Comparison of ENCODE assay signal across 34 cellular contexts in the genomic region with DNA sequence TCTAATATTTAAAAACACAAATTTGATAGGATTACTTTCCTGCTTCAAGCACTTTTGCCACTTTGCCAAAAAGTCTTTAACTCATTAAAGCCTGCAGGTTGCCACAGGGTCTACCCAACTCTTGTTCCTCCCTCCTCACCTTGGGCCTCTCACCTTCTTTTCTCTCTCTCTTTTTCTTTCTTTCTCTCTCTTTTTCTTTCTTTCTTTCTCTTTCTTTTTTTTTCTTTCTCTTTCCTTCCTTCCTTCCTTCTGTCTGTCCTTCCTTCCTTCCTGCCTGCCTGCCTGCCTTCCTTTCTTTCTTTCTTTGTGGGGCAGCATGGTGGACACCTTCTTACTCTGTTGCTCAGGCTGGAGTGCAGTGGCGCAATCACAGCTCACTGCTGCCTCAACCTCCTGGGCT. TPM values are rescaled to one million over a fixed set of nuclear protein-coding genes. Genes with fewer than 3 reads are reported as not detected.
"Had no signal": no experiment of that assay in that cellular context is flagged by ENCODE, and none has a peak within 500 bp of the region (broad histone marks: within the 10 kb centered on the region; RNA-seq: fewer than 3 reads in every experiment).

No MANE protein-coding gene starts in this region.

- DNase-seq: activated B cell treated with CpG ODN at 0.5 μM for 24 hours; activated CD4-positive, alpha-beta T cell treated with anti-CD3 and anti-CD28 coated beads for 48 hours; activated CD4-positive, alpha-beta T cell treated with anti-CD3 and anti-CD28 coated beads, Interleukin-2, amount 50 U/mL, for 1 hour; activated CD4-positive, alpha-beta T cell treated with anti-CD3 and anti-CD28 coated beads, Interleukin-2, amount 50 U/mL, for 48 hours; activated CD8-positive, alpha-beta memory T cell treated with anti-CD3 and anti-CD28 coated beads for 24 hours; activated CD8-positive, alpha-beta T cell treated with anti-CD3 and anti-CD28 coated beads for 36 hours; activated effector memory CD4-positive, alpha-beta T cell treated with anti-CD3 and anti-CD28 coated beads, Interleukin-2, amount 50 U/mL, for 16 hours; activated naive CD4-positive, alpha-beta T cell treated with anti-CD3 and anti-CD28 coated beads for 36 hours; activated naive CD8-positive, alpha-beta T cell treated with anti-CD3 and anti-CD28 coated beads for 36 hours; activated naive CD8-positive, alpha-beta T cell treated with anti-CD3 and anti-CD28 coated beads, Interleukin-2, amount 50 U/mL, for 24 hours; activated T-cell treated with anti-CD3 and anti-CD28 coated beads, Interleukin-2, amount 50 U/mL, for 4 hours; adrenal gland; amygdala; aorta; central memory CD4-positive, alpha-beta T cell; cerebellar nuclear complex; colonic mucosa; dorsolateral prefrontal cortex; effector memory CD8-positive, alpha-beta T cell; esophagus squamous epithelium; foreskin melanocyte; heart right ventricle; T-helper 17 cell; T1000; WERI-Rb-1 had no signal

- H3K27me3 ChIP-seq: adrenal gland, breast epithelium, cardiac muscle cell, colonic mucosa, esophagus squamous epithelium, gastroesophageal sphincter, heart right ventricle, hepatocyte had no signal

- FAIRE-seq: endometrium, endothelial cell of umbilical vein had no signal

- H3K9me3 ChIP-seq: adrenal gland, breast epithelium, colonic mucosa, esophagus squamous epithelium, gastroesophageal sphincter, heart right ventricle had no signal

- H3K4me2 ChIP-seq: hepatocyte had no signal

- ATAC-seq: activated CD4-positive, CD25-positive, alpha-beta regulatory T cell treated with anti-CD3 and anti-CD28 coated beads, Interleukin-2, amount 50 U/mL, for 24 hours; activated CD8-positive, alpha-beta T cell treated with anti-CD3 and anti-CD28 coated beads for 36 hours; activated naive CD8-positive, alpha-beta T cell treated with anti-CD3 and anti-CD28 coated beads, Interleukin-2, amount 50 U/mL, for 24 hours; activated T-cell treated with anti-CD3 and anti-CD28 coated beads, Interleukin-2, amount 50 U/mL, for 4 hours; effector memory CD8-positive, alpha-beta T cell; gastroesophageal sphincter; heart right ventricle; T-helper 17 cell had no signal

- H3K4me1 ChIP-seq: adrenal gland, breast epithelium, colonic mucosa, esophagus squamous epithelium, gastroesophageal sphincter had no signal

- H3K27ac ChIP-seq: adrenal gland, breast epithelium, cardiac muscle cell, colonic mucosa, dorsolateral prefrontal cortex, epithelial cell of prostate, esophagus squamous epithelium, gastroesophageal sphincter, hepatocyte, WERI-Rb-1 had no signal

- H3K4me3 ChIP-seq: adrenal gland, breast epithelium, cardiac muscle cell, colonic mucosa, dorsolateral prefrontal cortex, esophagus squamous epithelium, gastroesophageal sphincter, heart right ventricle, hepatocyte had no signal

- H3K36me3 ChIP-seq: adrenal gland, breast epithelium, cardiac muscle cell, colonic mucosa, esophagus squamous epithelium, gastroesophageal sphincter, heart right ventricle, WERI-Rb-1 had no signal

RNA-seq across cellular contexts. Expression of gene C6orf52, which starts 50.2 kb away (rescaled TPM):
- total RNA-seq: endothelial cell of umbilical vein, esophagus squamous epithelium, fibroblast of villous mesenchyme had no signal
